ENCODE assay signal across 16 cellular contexts in the genomic region with DNA sequence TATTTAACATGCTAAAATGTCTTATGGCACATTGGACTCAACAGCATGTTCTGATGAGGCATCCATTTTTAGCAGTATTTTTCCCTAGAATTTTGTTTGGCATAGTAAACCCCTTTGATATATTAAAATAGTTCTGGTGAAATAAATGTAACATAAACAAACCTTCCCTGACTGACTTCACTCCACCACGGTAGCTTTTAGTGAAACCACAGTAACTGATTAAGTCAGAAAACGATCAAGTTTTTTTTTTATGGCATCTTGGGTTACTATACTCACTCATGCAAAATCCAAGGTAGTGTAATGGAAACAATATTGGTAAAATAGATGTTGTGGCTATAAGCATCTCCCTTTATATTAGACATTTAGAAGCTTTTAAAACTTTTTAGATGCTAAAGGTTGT. TPM values are rescaled to one million over a fixed set of nuclear protein-coding genes. Genes with fewer than 3 reads are reported as not detected.
DNase-seq lines count a peak whose midpoint lies in the region; ATAC-seq and TF ChIP-seq lines count a peak whose summit lies in the region.
"Had no signal": no experiment of that assay in that cellular context is flagged by ENCODE, and none has a peak within 500 bp of the region (broad histone marks: within the 10 kb centered on the region; RNA-seq: fewer than 3 reads in every experiment).

No MANE protein-coding gene starts in this region.

- peaks cover 6% of the 10 kb centered on the region for H3K36me3 Mint-ChIP-seq in memory B cell

- DNase-seq in H4 (ENCODE audit: low spot score): peak; percentile 28
- DNase-seq in adrenal gland: no peak
- DNase-seq in memory B cell (ENCODE audit: low spot score in 2 of 2): no peak
- DNase-seq in HuH-7 (ENCODE audit: low spot score): no peak
- no peak for DNase-seq in EL
- DNase-seq in stimulated activated naive CD4-positive, alpha-beta T cell treated with Interleukin-2 at 50 U/mL for 16 hours (lab: John Stamatoyannopoulos, UW): no peak
- DNase-seq: activated CD4-positive, alpha-beta T cell treated with anti-CD3 and anti-CD28 coated beads for 4 hours; effector memory CD4-positive, alpha-beta T cell; NCI-H2107; NCI-H82; pancreas; spleen had no signal

- no peak overlapping the region for H3K27ac ChIP-seq in BLaER1 treated with 17β-estradiol and CSF1 and Interleukin-3, amounts not matched to agents 10 nM and 100 nM
- peak overlapping the region in 3 of 5 donors; percentile 97 to 99 (median 99) for H3K27ac ChIP-seq in adrenal gland
- H3K27ac ChIP-seq: suprapubic skin had no signal

- 78 to 86% (median 83%) methylated on average over 2 of the region's 2 CpGs for WGBS in adrenal gland, 4 donors

- TF ChIP-seq CTCF in adrenal gland (IDR thresholded peaks at IDR 0.05): no peak

- H3K27me3 Mint-ChIP-seq in memory B cell: no peaks in the 10 kb centered on the region

- no peaks in the 10 kb centered on the region for H3K27me3 ChIP-seq in BLaER1 treated with 17β-estradiol and CSF1 and Interleukin-3, amounts not matched to agents 10 nM and 100 nM
- H3K27me3 ChIP-seq in adrenal gland: no peaks in the 10 kb centered on the region
- H3K27me3 ChIP-seq: pancreas, spleen, suprapubic skin had no signal

- peaks cover 11 to 73% (median 43%) of the 10 kb centered on the region in 11 experiments; a peak in 19 of 22 replicates for H4K20me1 ChIP-seq in BLaER1 treated with 17β-estradiol and CSF1 and Interleukin-3, amounts not matched to agents 10 nM and 100 nM

- H3K4me3 Mint-ChIP-seq in memory B cell: no peak overlapping the region

- H3K9ac ChIP-seq in BLaER1 treated with 17β-estradiol and CSF1 and Interleukin-3, amounts not matched to agents 10 nM and 100 nM: peak overlapping the region in 1 of 11 experiments; percentile 96; a peak in 2 of 22 replicates

- H3K4me1 ChIP-seq in BLaER1 treated with 17β-estradiol and CSF1 and Interleukin-3, amounts not matched to agents 10 nM and 100 nM: peaks cover 20 to 61% (median 26%) of the 10 kb centered on the region in 10 experiments
- peaks cover 19 to 58% of the 10 kb centered on the region in 2 donors for H3K4me1 ChIP-seq in adrenal gland (replicated peaks in 1 of 2)

- peak overlapping the region in 9 of 11 experiments; percentile 72 to 93 (median 85); a peak in 12 of 22 replicates for H3K4me2 ChIP-seq in BLaER1 treated with 17β-estradiol and CSF1 and Interleukin-3, amounts not matched to agents 10 nM and 100 nM

- H3K36me3 ChIP-seq in BLaER1 treated with 17β-estradiol and CSF1 and Interleukin-3, amounts not matched to agents 10 nM and 100 nM: peaks cover 16 to 52% (median 45%) of the 10 kb centered on the region in 11 experiments; a peak in 21 of 22 replicates
- peaks cover 0 to 12% of the 10 kb centered on the region in 2 donors for H3K36me3 ChIP-seq in adrenal gland (replicated peaks in 1 of 2)

- no peaks in the 10 kb centered on the region for H3K9me3 ChIP-seq in BLaER1 treated with 17β-estradiol and CSF1 and Interleukin-3, amounts not matched to agents 10 nM and 100 nM (replicated peaks in 1 of 11)
- no peaks in the 10 kb centered on the region for H3K9me3 ChIP-seq in adrenal gland (replicated peaks in 1 of 3)
- H3K9me3 ChIP-seq: pancreas, spleen, suprapubic skin had no signal

- H3K4me3 ChIP-seq in BLaER1 treated with 17β-estradiol and CSF1 and Interleukin-3, amounts not matched to agents 10 nM and 100 nM: peak overlapping the region in 1 of 10 experiments; percentile 94; a peak in 2 of 20 replicates
- H3K4me3 ChIP-seq in adrenal gland: no peak overlapping the region
- H3K4me3 ChIP-seq: suprapubic skin had no signal

- peak overlapping the region; percentile 81 for H3K27ac Mint-ChIP-seq in memory B cell
- H3K27ac Mint-ChIP-seq: T-helper 1 cell treated with Interleukin-12 subunit alpha and Interleukin-12 subunit beta and Interleukin-4 antibody, amounts not matched to agents 30 μg/mL and 1 μg/mL, for 36 hours had no signal

- ATAC-seq in memory B cell (ENCODE audit: low read depth): no peak
- ATAC-seq: pancreas had no signal

- no peaks in the 10 kb centered on the region for H3K9me3 Mint-ChIP-seq in memory B cell
- H3K9me3 Mint-ChIP-seq: mesothelial cell of epicardium; T-helper 1 cell treated with Interleukin-12 subunit alpha and Interleukin-12 subunit beta and Interleukin-4 antibody, amounts not matched to agents 30 μg/mL and 1 μg/mL, for 36 hours had no signal

- TF ChIP-seq POLR2A in adrenal gland (IDR thresholded peaks at IDR 0.05): no peak

- intact Hi-C loops in adrenal gland (cut with DNase I): no loop called here

- H3K4me1 Mint-ChIP-seq in memory B cell: peaks cover 15% of the 10 kb centered on the region

RNA-seq across cellular contexts. Expression of a gene that starts 2.8 kb away (rescaled TPM):
- total RNA-seq in H4 (2014; rRNA removed; shearing (Covaris generic)): 138 and 159 TPM in 2 replicates
- 100 to 1,000 TPM; 117 to 580 (median 238) TPM for total RNA-seq in adrenal gland
- polyA plus RNA-seq in adrenal gland: 100 to 1,000 TPM in 1 of 3 donors, 10 to 100 TPM in 2; 47.0 to 234 (median 56.9) TPM

RNA-seq across cellular contexts. Expression of a gene that starts 3.1 kb away (rescaled TPM):
- 167 and 230 TPM in 2 replicates for total RNA-seq in H4 (2014; rRNA removed; shearing (Covaris generic))
- total RNA-seq in adrenal gland: 100 to 1,000 TPM in 3 of 8 donors, 10 to 100 TPM in 5; 70.0 to 178 (median 74.8) TPM
- polyA plus RNA-seq in adrenal gland: 100 to 1,000 TPM in 1 of 3 donors, 10 to 100 TPM in 2; 62.3 to 115 (median 66.8) TPM

RNA-seq across cellular contexts. Expression of a gene that starts 59.6 kb away (rescaled TPM):
- total RNA-seq in H4 (2014; rRNA removed; shearing (Covaris generic)): 165 and 187 TPM in 2 replicates
- total RNA-seq in adrenal gland: 100 to 1,000 TPM in 7 of 8 donors, 10 to 100 TPM in 1; 99.6 to 199 (median 151) TPM
- polyA plus RNA-seq in adrenal gland: 100 to 1,000 TPM in 1 of 3 donors, 10 to 100 TPM in 2; 19.4 to 323 (median 25.6) TPM

Comparison
In these comparisons a context has a peak if more than half of its experiments do, and no peak if none do; other contexts are left out.
1. H3K27ac ChIP-seq: peak in adrenal gland (3 of 5); none in BLaER1 treated with 17β-estradiol and CSF1 and Interleukin-3, amounts not matched to agents 10 nM and 100 nM (0 of 11).